Comparison of ENCODE assay signal across 22 cellular contexts in genomic region chr13:90232291-90232690, GRCh38.
"Had no signal": no experiment of that assay in that cellular context is flagged by ENCODE, and none has a peak within 500 bp of the region (broad histone marks: within the 10 kb centered on the region; RNA-seq: fewer than 3 reads in every experiment).

No MANE protein-coding gene starts in this region.

- H3K9me3 ChIP-seq: right atrium auricular region, sigmoid colon, tibial artery, upper lobe of right lung, vagina had no signal

- ATAC-seq: esophagus mucosa; heart right ventricle; left colon; left ventricle myocardium superior; naive thymus-derived CD4-positive, alpha-beta T cell; upper lobe of right lung had no signal

- DNase-seq: cortex of kidney; dorsolateral prefrontal cortex; effector CD8-positive, alpha-beta T cell; heart right ventricle; hypothalamus; left colon; left ventricle myocardium superior; mesenchymal stem cell; naive thymus-derived CD4-positive, alpha-beta T cell; nephron progenitor cell; posterior cingulate gyrus; sigmoid colon; small intestine; stimulated activated CD4-positive, alpha-beta T cell treated with anti-CD3 and anti-CD28 coated beads, Interleukin-12 subunit alpha, Interleukin-12 subunit beta, amount 100 ng/mL, for 4 hours; stimulated activated naive CD4-positive, alpha-beta T cell treated with Interleukin-2 at 50 U/mL for 16 hours; tibial artery; upper lobe of right lung had no signal

- H3K27me3 Mint-ChIP-seq: naive thymus-derived CD4-positive, alpha-beta T cell had no signal

- H3K4me1 Mint-ChIP-seq: naive thymus-derived CD4-positive, alpha-beta T cell; nephron progenitor cell had no signal

- H3K27me3 ChIP-seq: dorsolateral prefrontal cortex, heart right ventricle, right atrium auricular region, sigmoid colon, suprapubic skin, tibial artery, upper lobe of right lung, vagina had no signal

- H3K27ac ChIP-seq: dorsolateral prefrontal cortex, heart right ventricle, right atrium auricular region, sigmoid colon, suprapubic skin, tibial artery, upper lobe of right lung, vagina had no signal

- H3K36me3 ChIP-seq: heart right ventricle, right atrium auricular region, sigmoid colon, suprapubic skin, tibial artery, upper lobe of right lung, vagina had no signal

- H3K4me3 ChIP-seq: dorsolateral prefrontal cortex, heart right ventricle, lung, right atrium auricular region, sigmoid colon, suprapubic skin, tibial artery, upper lobe of right lung, vagina had no signal

- H3K27ac Mint-ChIP-seq: naive thymus-derived CD4-positive, alpha-beta T cell; nephron progenitor cell had no signal

- H3K4me1 ChIP-seq: heart right ventricle, right atrium auricular region, sigmoid colon, suprapubic skin, tibial artery, upper lobe of right lung, vagina had no signal

- H3K4me3 Mint-ChIP-seq: naive thymus-derived CD4-positive, alpha-beta T cell; nephron progenitor cell had no signal

- FAIRE-seq: small intestine had no signal
